In genomic region chr9:133035669-133036068, GRCh38 we compare ENCODE assay signal across 21 cellular contexts. TPM values are rescaled to one million over a fixed set of nuclear protein-coding genes. Genes with fewer than 3 reads are reported as not detected.
DNase-seq lines count a peak whose midpoint lies in the region; TF ChIP-seq lines count a peak whose summit lies in the region.
"Had no signal": no experiment of that assay in that cellular context is flagged by ENCODE, and none has a peak within 500 bp of the region (broad histone marks: within the 10 kb centered on the region; RNA-seq: fewer than 3 reads in every experiment).

No MANE protein-coding gene starts in this region.

- peaks cover 3 to 12% of the 10 kb centered on the region in 2 donors for H3K4me1 ChIP-seq in breast epithelium

- POLR2A ChIA-PET in GM10248 (lab: Yijun Ruan, JAX): no interaction called here

- no peaks in the 10 kb centered on the region for H3K36me3 ChIP-seq in breast epithelium

- peak overlapping the region; percentile 13 for H3K4me3 Mint-ChIP-seq in neural crest cell
- H3K4me3 Mint-ChIP-seq: GM23338 had no signal

- H3K27me3 ChIP-seq in breast epithelium: no peaks in the 10 kb centered on the region

- no peaks in the 10 kb centered on the region for H3K27me3 Mint-ChIP-seq in neural crest cell (ENCODE audit: low read depth)
- H3K27me3 Mint-ChIP-seq: CD4-positive, CD25-positive, alpha-beta regulatory T cell had no signal

- intact Hi-C loops in breast epithelium (cut with DNase I; ENCODE audit: low total_unique reads): no loop called here

- peaks cover 23% of the 10 kb centered on the region for H3K4me1 Mint-ChIP-seq in neural crest cell

- no peaks in the 10 kb centered on the region for H3K9me3 Mint-ChIP-seq in neural crest cell
- H3K9me3 Mint-ChIP-seq: CD4-positive, CD25-positive, alpha-beta regulatory T cell had no signal

- no peak for TF ChIP-seq CTCF in AG10803 (conservative IDR thresholded peaks at IDR 0.05; ENCODE audit: low read length)
- TF ChIP-seq CTCF in breast epithelium (IDR thresholded peaks at IDR 0.05): no peak
- TF ChIP-seq CTCF in neural crest cell (conservative IDR thresholded peaks at IDR 0.05): no peak
- no peak for TF ChIP-seq CTCF in GM10248 (IDR thresholded peaks at IDR 0.05; ENCODE audit: control extremely low read depth, extremely low read depth, low read depth, missing control alignments)
- no peak for TF ChIP-seq CTCF in GM10266 (IDR thresholded peaks at IDR 0.05; ENCODE audit: control insufficient read depth, insufficient read depth, low read depth, missing control alignments)

- TF ChIP-seq POLR2A in breast epithelium (IDR thresholded peaks at IDR 0.05): no peak

- peak overlapping the region; percentile 56 to 66 for H3K27ac ChIP-seq in breast epithelium

- peaks cover 16% of the 10 kb centered on the region for H3K36me3 Mint-ChIP-seq in neural crest cell (ENCODE audit: low read depth)

- no peak overlapping the region for H3K27ac Mint-ChIP-seq in neural crest cell (ENCODE audit: unreplicated experiment)
- H3K27ac Mint-ChIP-seq: CD4-positive, CD25-positive, alpha-beta regulatory T cell; GM23338 had no signal

- H3K9me3 ChIP-seq in breast epithelium: no peaks in the 10 kb centered on the region
- H3K9me3 ChIP-seq: HAP-1 had no signal

- DNase-seq in AG10803 (ENCODE audit: low read depth): peak; percentile 3
- peak; percentile 12 for DNase-seq in M059J (ENCODE audit: low read depth)
- DNase-seq in breast epithelium (ENCODE audit: low spot score in 2 of 2): peak in 1 of 2 donors; percentile 59
- no peak for DNase-seq in neural crest cell (ENCODE audit: low read depth, low spot score)
- no peak for DNase-seq in stimulated activated naive CD4-positive, alpha-beta T cell (lab: John Stamatoyannopoulos, UW)
- no peak for DNase-seq in GM10248 (ENCODE audit: extremely low spot score)
- no peak for DNase-seq in NCI-H2171 treated with DMSO at 0.1 percent for 48 hours (lab: John Stamatoyannopoulos, UW)
- DNase-seq in GM10266 (ENCODE audit: extremely low spot score): no peak
- DNase-seq: CD4-positive, CD25-positive, alpha-beta regulatory T cell; EL; KBM-7; NCI-H1694; NCI-H2081; NCI-H2171; NCI-H524 treated with DMSO at 0.1 percent for 48 hours; PC-3; SHP77 had no signal

- CTCF ChIA-PET in GM10248 (lab: Yijun Ruan, JAX): interaction anchor here (1.5 to 7.3 kb wide), 5 partner anchors 10 to 111 kb away, joined by 3 to 89 read pairs (median 6); no protein-coding TSS in a partner anchor

- H3K4me3 ChIP-seq in AG10803 (ENCODE audit: low read length): no peak overlapping the region
- no peak overlapping the region for H3K4me3 ChIP-seq in breast epithelium
- H3K4me3 ChIP-seq: GM23338, HAP-1 had no signal

RNA-seq across cellular contexts. Expression of gene GTF3C5, which starts 4.9 kb away (rescaled TPM):
- 53.7 and 81.1 TPM in 2 replicates for total RNA-seq in M059J (2014; rRNA removed; shearing (Covaris generic))
- total RNA-seq in breast epithelium (10 to 100 TPM; 43.8 to 74.4 (median 68.2) TPM), neural crest cell (105 and 108 TPM in 2 replicates)

RNA-seq across cellular contexts. Expression of gene CEL, which starts 26.1 kb away (rescaled TPM):
- total RNA-seq in M059J (2014; rRNA removed; shearing (Covaris generic)): 0.17 and 0.39 TPM in 2 replicates
- total RNA-seq in breast epithelium (under 1 TPM; 0.29 to 0.98 (median 0.32) TPM), neural crest cell (3.5 and 3.6 TPM in 2 replicates)

RNA-seq across cellular contexts. Expression of gene GFI1B, which starts 57.2 kb away (rescaled TPM):
- total RNA-seq in M059J (2014; rRNA removed; shearing (Covaris generic)): 0.30 TPM in 1 of 2 replicates, not detected in the other
- total RNA-seq in breast epithelium: not detected
- total RNA-seq in neural crest cell: not detected in 2 replicates
- total RNA-seq: HT1080, PC-3, RPMI7951 had no signal

Comparison
In these comparisons a context has a peak if more than half of its experiments do, and no peak if none do; other contexts are left out.
1. DNase-seq: peak in AG10803 (single experiment) and M059J (single experiment); none in neural crest cell (single experiment), stimulated activated naive CD4-positive, alpha-beta T cell (0 of 6), GM10248 (single experiment), NCI-H2171 treated with DMSO at 0.1 percent for 48 hours (single experiment) and GM10266 (single experiment).